8 cellular contexts compared by ENCODE assay signal in genomic region chr19:19900574-19901444, GRCh38. TPM values are rescaled to one million over a fixed set of nuclear protein-coding genes. Genes with fewer than 3 reads are reported as not detected.
DNase-seq lines count a peak whose midpoint lies in the region; ATAC-seq and TF ChIP-seq lines count a peak whose summit lies in the region.

ZNF93 (plus strand) TSS chr19:19900946; CDS start chr19:19901089, 143 bp downstream.

- H3K4me1 Mint-ChIP-seq in naive thymus-derived CD4-positive, alpha-beta T cell, result peaks cover 16 to 40% (median 32%) of the 10 kb centered on the region in 7 donors
- H3K4me1 Mint-ChIP-seq in stimulated activated effector memory CD8-positive, alpha-beta T cell treated with anti-CD3 and anti-CD28 coated beads, Interleukin-12 subunit alpha, Interleukin-12 subunit beta, amount 100 ng/mL, for 72 hours, result peaks cover 35% of the 10 kb centered on the region

- POLR2A ChIA-PET in naive thymus-derived CD4-positive, alpha-beta T cell (lab: Charles Lee), result interaction anchor here (0.5 to 4.6 kb wide), 20 partner anchors 16 to 273 kb away, joined by 3 to 44 read pairs (median 6); partner anchors contain the start of genes ATP13A1, ZNF101, ZNF14 and ZNF253

- H3K27ac Mint-ChIP-seq in naive thymus-derived CD4-positive, alpha-beta T cell, result peak within 1 kb of the TSS; percentile 82 to 97 (median 92)
- H3K27ac Mint-ChIP-seq in stimulated activated effector memory CD8-positive, alpha-beta T cell treated with anti-CD3 and anti-CD28 coated beads, Interleukin-12 subunit alpha, Interleukin-12 subunit beta, amount 100 ng/mL, for 72 hours, result peak within 1 kb of the TSS; percentile 94

- peaks cover 9 to 71% (median 15%) of the 10 kb centered on the region in 5 donors for H3K36me3 Mint-ChIP-seq in naive thymus-derived CD4-positive, alpha-beta T cell
- peaks cover 24% of the 10 kb centered on the region for H3K36me3 Mint-ChIP-seq in stimulated activated effector memory CD8-positive, alpha-beta T cell treated with anti-CD3 and anti-CD28 coated beads, Interleukin-12 subunit alpha, Interleukin-12 subunit beta, amount 100 ng/mL, for 72 hours

- peaks cover 15 to 49% (median 28%) of the 10 kb centered on the region in 11 donors for H3K9me3 Mint-ChIP-seq in naive thymus-derived CD4-positive, alpha-beta T cell
- H3K9me3 Mint-ChIP-seq in stimulated activated effector memory CD8-positive, alpha-beta T cell treated with anti-CD3 and anti-CD28 coated beads, Interleukin-12 subunit alpha, Interleukin-12 subunit beta, amount 100 ng/mL, for 72 hours, result peaks cover 18% of the 10 kb centered on the region

- peaks cover 2% of the 10 kb centered on the region; the same call in 1 of the 2 replicates for H3K9me3 ChIP-seq in HUES48 (ENCODE audit: control insufficient read depth, insufficient read depth, low read length)
- peaks cover 0 to 13% (median 5%) of the 10 kb centered on the region in 3 experiments for H3K9me3 ChIP-seq in naive thymus-derived CD4-positive, alpha-beta T cell (ENCODE audit: control insufficient read depth in 2 of 3, low read length in 3 of 3)

- H3K4me3 ChIP-seq in HUES48 (ENCODE audit: low read depth, low read length) (peak within 1 kb of the TSS; percentile 89), fibroblast of mammary gland (ENCODE audit: control insufficient read depth, low read depth, low read length) (peak within 1 kb of the TSS; percentile 79)
- peak within 1 kb of the TSS; percentile 83 for H3K4me3 ChIP-seq in naive thymus-derived CD4-positive, alpha-beta T cell (ENCODE audit: low read length)

- H3K27me3 Mint-ChIP-seq in naive thymus-derived CD4-positive, alpha-beta T cell, result no peaks in the 10 kb centered on the region

- intact Hi-C loops in naive thymus-derived CD4-positive, alpha-beta T cell (cut with micrococcal nuclease), result loop anchor here (1.0 to 10.0 kb wide), 11 partner anchors 35 to 666 kb away; partner anchors contain the start of genes ZNF101 (in 2 of the 2), ZNF506 (in 2 of the 2), MAU2 (in 1 of the 2) and SUGP1 (in 1 of the 2)

- peak; percentile 81 for ATAC-seq in GM21360 (IDR thresholded peaks at IDR 0.05; ENCODE audit: unreplicated experiment)
- peak; percentile 99 for ATAC-seq in naive thymus-derived CD4-positive, alpha-beta T cell
- peak; percentile 98 for ATAC-seq in stimulated activated effector memory CD8-positive, alpha-beta T cell treated with anti-CD3 and anti-CD28 coated beads, Interleukin-12 subunit alpha, Interleukin-12 subunit beta, amount 100 ng/mL, for 72 hours

- CTCF ChIA-PET in naive thymus-derived CD4-positive, alpha-beta T cell (lab: Charles Lee), result interaction anchor here (0.7 to 1.4 kb wide), 2 partner anchors 11 to 381 kb away, joined by 3 read pairs; no protein-coding TSS in a partner anchor

- peaks cover 12% of the 10 kb centered on the region for H3K36me3 ChIP-seq in HUES48 (ENCODE audit: control insufficient read depth, insufficient read depth, low read length)
- no peaks in the 10 kb centered on the region for H3K36me3 ChIP-seq in naive thymus-derived CD4-positive, alpha-beta T cell (ENCODE audit: control insufficient read depth in 2 of 3, insufficient read depth in 3 of 3, low read length in 3 of 3)

- H3K4me1 ChIP-seq in HUES48 (ENCODE audit: control insufficient read depth, insufficient read depth, low read length), result peaks cover 23% of the 10 kb centered on the region
- no peaks in the 10 kb centered on the region for H3K4me1 ChIP-seq in naive thymus-derived CD4-positive, alpha-beta T cell (ENCODE audit: control insufficient read depth in 2 of 2, insufficient read depth in 2 of 2, low read length in 2 of 2)

- TF ChIP-seq CTCF in fibroblast of mammary gland (conservative IDR thresholded peaks at IDR 0.05; ENCODE audit: control insufficient read depth, insufficient read depth, low read depth, low read length), result no peak

- no peaks in the 10 kb centered on the region for H3K27me3 ChIP-seq in HUES48 (ENCODE audit: control insufficient read depth, insufficient read depth, low read length)
- no peaks in the 10 kb centered on the region for H3K27me3 ChIP-seq in naive thymus-derived CD4-positive, alpha-beta T cell (ENCODE audit: control insufficient read depth in 2 of 2, insufficient read depth in 2 of 2, low read length in 2 of 2)

- peak within 1 kb of the TSS; percentile 98 for H3K27ac ChIP-seq in HUES48 (ENCODE audit: low read depth, low read length)
- H3K27ac ChIP-seq in naive thymus-derived CD4-positive, alpha-beta T cell (ENCODE audit: low read depth, low read length), result peak within 1 kb of the TSS; percentile 77

- DNase-seq in COLO668 (lab: John Stamatoyannopoulos, UW; ENCODE audit: unreplicated experiment) (peak; percentile 93), fibroblast of mammary gland (ENCODE audit: low read depth) (peak; percentile 96)
- peak; percentile 81 for DNase-seq in activated T-helper 9 cell treated with anti-CD3 and anti-CD28 coated beads, Interleukin-2, amount 50 U/mL, for 16 hours (ENCODE audit: low read depth)
- peak; percentile 67 to 94 (median 91) for DNase-seq in naive thymus-derived CD4-positive, alpha-beta T cell
- peak; percentile 72 to 94 for DNase-seq in stimulated activated effector memory CD8-positive, alpha-beta T cell treated with anti-CD3 and anti-CD28 coated beads, Interleukin-12 subunit alpha, Interleukin-12 subunit beta, amount 100 ng/mL, for 72 hours (ENCODE audit: low spot score in 2 of 2)

- peak within 1 kb of the TSS; percentile 97 for H3K9ac ChIP-seq in HUES48 (ENCODE audit: low read depth, low read length)

- peak within 1 kb of the TSS; percentile 90 to 100 (median 97) for H3K4me3 Mint-ChIP-seq in naive thymus-derived CD4-positive, alpha-beta T cell
- H3K4me3 Mint-ChIP-seq in stimulated activated effector memory CD8-positive, alpha-beta T cell treated with anti-CD3 and anti-CD28 coated beads, Interleukin-12 subunit alpha, Interleukin-12 subunit beta, amount 100 ng/mL, for 72 hours, result peak within 1 kb of the TSS; percentile 96

TF ChIP-seq in PFSK-1, 5 proteins besides CTCF, POLR2A, EP300 and RAD21:
- TF ChIP-seq POLR2AphosphoS5 (IDR thresholded peaks at IDR 0.05; ENCODE audit: low read depth, low read length) (peak; percentile 92), SIN3A (IDR thresholded peaks at IDR 0.05; ENCODE audit: borderline replicate concordance, insufficient read depth, low read length) (no peak; the same call in 1 of the 2 replicates), TAF1 (IDR thresholded peaks at IDR 0.05; ENCODE audit: borderline replicate concordance, insufficient read depth, low read length) (peak; percentile 88), FOXP2 (optimal IDR thresholded peaks at IDR 0.05; ENCODE audit: borderline replicate concordance, extremely low read depth, extremely low read length, insufficient read depth) (no peak), REST (IDR thresholded peaks at IDR 0.05; ENCODE audit: insufficient read depth in 1 of 2, low read depth in 2 of 2, low read length in 2 of 2) (no peak)

RNA-seq across cellular contexts. Expression of gene ZNF93, which starts in this region (rescaled TPM):
- polyA plus RNA-seq in PFSK-1 (2012; ENCODE audit: insufficient read length, low read depth), result 3.6 TPM
- 10 to 100 TPM in 2 of 5 experiments, 1 to 10 TPM in 3; 3.4 to 11.6 (median 7.2) TPM for total RNA-seq in naive thymus-derived CD4-positive, alpha-beta T cell
- 1 to 10 TPM; 8.7 to 9.6 TPM for polyA plus RNA-seq in naive thymus-derived CD4-positive, alpha-beta T cell

Comparison
In these comparisons a context has a peak if more than half of its experiments do, and no peak if none do; other contexts are left out.
1. Peak in every context shown above with its lines: DNase-seq, ATAC-seq, H3K4me3 ChIP-seq and H3K27ac ChIP-seq.